ENCODE assay signal across 9 cellular contexts in genomic region chr5:159444441-159445082, GRCh38.
DNase-seq lines count a peak whose midpoint lies in the region; ATAC-seq, FAIRE-seq and TF ChIP-seq lines count a peak whose summit lies in the region.
"Had no signal": no experiment of that assay in that cellular context is flagged by ENCODE, and none has a peak within 500 bp of the region (broad histone marks: within the 10 kb centered on the region; RNA-seq: fewer than 3 reads in every experiment).

No MANE protein-coding gene starts in this region.

- intact Hi-C loops in MCF 10A (cut with micrococcal nuclease), result loop anchor here (1.0 to 5.0 kb wide), 10 partner anchors 70 to 901 kb away; partner anchors contain the start of genes ADRA1B and IL12B

- no peaks in the 10 kb centered on the region for H3K4me1 ChIP-seq in lung (ENCODE audit: control insufficient read depth in 2 of 2, insufficient read depth in 2 of 2, low read length in 2 of 2)

- TF ChIP-seq CTCF in MCF 10A (IDR thresholded peaks at IDR 0.05; ENCODE audit: unreplicated experiment) (peak; percentile 84), lung (IDR thresholded peaks at IDR 0.05; ENCODE audit: control extremely low read depth, extremely low read depth) (peak; percentile 19)

- POLR2A ChIA-PET in MCF 10A (lab: Yijun Ruan, JAX), result no interaction called here

- H3K4me3 ChIP-seq in lung, result no peak overlapping the region

- H3K4me1 Mint-ChIP-seq in MCF 10A (ENCODE audit: insufficient read depth, unreplicated experiment), result peaks cover 11% of the 10 kb centered on the region

- H3K36me3 ChIP-seq in lung (ENCODE audit: control insufficient read depth in 2 of 2, insufficient read depth in 2 of 2, low read length in 2 of 2), result no peaks in the 10 kb centered on the region

- FAIRE-seq in GM19239 (lab: Jason Lieb, UNC), result no peak

- DNase-seq in DMS 273 (lab: John Stamatoyannopoulos, UW; ENCODE audit: unreplicated experiment), result peak; percentile 84
- peak; percentile 55 for DNase-seq in NCI-H226
- peak; percentile 78 for DNase-seq in MCF 10A (ENCODE audit: unreplicated experiment)
- DNase-seq in lung (ENCODE audit: low spot score), result no peak
- no peak for DNase-seq in GM19239 (ENCODE audit: insufficient read length, low spot score)
- no peak for DNase-seq in amygdala (lab: John Stamatoyannopoulos, UW)

- no peaks in the 10 kb centered on the region for H3K36me3 Mint-ChIP-seq in MCF 10A (ENCODE audit: insufficient read depth, unreplicated experiment)

- no peak overlapping the region for H3K27ac Mint-ChIP-seq in MCF 10A (ENCODE audit: low read depth, unreplicated experiment)
- H3K27ac Mint-ChIP-seq: T-helper 1 cell treated with Interleukin-12 subunit alpha and Interleukin-12 subunit beta and Interleukin-4 antibody, amounts not matched to agents 30 μg/mL and 1 μg/mL, for 36 hours had no signal

- WGBS in lung, 2 donors, result 50 to 55% methylated on average over 6 of the region's 6 CpGs

- no peak overlapping the region for H3K4me3 Mint-ChIP-seq in MCF 10A (ENCODE audit: unreplicated experiment)
- H3K4me3 Mint-ChIP-seq: T-helper 1 cell treated with Interleukin-12 subunit alpha and Interleukin-12 subunit beta and Interleukin-4 antibody, amounts not matched to agents 30 μg/mL and 1 μg/mL, for 36 hours had no signal

- CTCF ChIA-PET in MCF 10A (lab: Yijun Ruan, JAX), result interaction anchor here (0.6 to 14.0 kb wide), 79 partner anchors 8 to 980 kb away, joined by 3 to 304 read pairs (median 4); no protein-coding TSS in a partner anchor

- no peak overlapping the region for H3K27ac ChIP-seq in lung (ENCODE audit: low read depth in 1 of 2, low read length in 1 of 2)

- no peaks in the 10 kb centered on the region for H3K9me3 Mint-ChIP-seq in MCF 10A (ENCODE audit: unreplicated experiment)
- H3K9me3 Mint-ChIP-seq: T-helper 1 cell treated with Interleukin-12 subunit alpha and Interleukin-12 subunit beta and Interleukin-4 antibody, amounts not matched to agents 30 μg/mL and 1 μg/mL, for 36 hours had no signal

- ATAC-seq in GM21360 (IDR thresholded peaks at IDR 0.05; ENCODE audit: unreplicated experiment) (peak; percentile 48), lung (ENCODE audit: insufficient read depth, low FRiP score) (peak; percentile 48), GM21529 (IDR thresholded peaks at IDR 0.05; ENCODE audit: unreplicated experiment) (no peak)

- no TSS peak for BruUV-seq in MCF 10A (replicated peaks; lab: Mats Ljungman, UMichigan)

- H3K27me3 Mint-ChIP-seq in MCF 10A (ENCODE audit: insufficient read depth, unreplicated experiment), result no peaks in the 10 kb centered on the region

- no peaks in the 10 kb centered on the region for H3K9me3 ChIP-seq in lung (ENCODE audit: control insufficient read depth in 2 of 2, insufficient read depth in 1 of 2, low read length in 1 of 2)

- H3K27me3 ChIP-seq in lung (ENCODE audit: control insufficient read depth, insufficient read depth), result no peaks in the 10 kb centered on the region

Comparison
In these comparisons a context has a peak if more than half of its experiments do, and no peak if none do; other contexts are left out.
1. DNase-seq: peak in DMS 273 (single experiment), NCI-H226 (single experiment) and MCF 10A (single experiment); none in lung (single experiment), GM19239 (single experiment) and amygdala (0 of 56).